ENCODE assay signal across 8 cellular contexts in genomic region chr12:124032265-124032886, GRCh38. TPM values are rescaled to one million over a fixed set of nuclear protein-coding genes. Genes with fewer than 3 reads are reported as not detected.
A peak's percentile ranks its signal among the peaks of the same experiment; 100 is the strongest.
DNase-seq lines count a peak whose midpoint lies in the region; ATAC-seq and TF ChIP-seq lines count a peak whose summit lies in the region.

No MANE protein-coding gene starts in this region.

- TF ChIP-seq CTCF in A673 (conservative IDR thresholded peaks at IDR 0.05; ENCODE audit: low read depth, low read length) (peak; percentile 91), retinal pigment epithelial cell (conservative IDR thresholded peaks at IDR 0.05; ENCODE audit: low read depth, low read length) (peak; percentile 92)

- DNase-seq in A673 (ENCODE audit: low spot score) (peak; percentile 73), ELF-1 (ENCODE audit: low read depth, low spot score) (peak; percentile 81), NCI-H1105 (lab: John Stamatoyannopoulos, UW) (peak; percentile 25), left cardiac atrium (no peak), retinal pigment epithelial cell (ENCODE audit: low read depth) (no peak)
- DNase-seq in activated CD4-positive, alpha-beta T cell treated with anti-CD3 and anti-CD28 coated beads, Interleukin-2, amount 50 U/mL, for 48 hours, result peak; percentile 15 to 35

- H3K27me3 ChIP-seq in A673 (replicated peaks; ENCODE audit: insufficient read depth, low read depth, low read length, poor library complexity), result no peaks in the 10 kb centered on the region

- H3K4me3 ChIP-seq in A673 (ENCODE audit: low read depth, low read length, poor library complexity, severe bottlenecking) (no peak overlapping the region), retinal pigment epithelial cell (ENCODE audit: low read length) (no peak overlapping the region)

- H3K27ac ChIP-seq in A673 (ENCODE audit: low read depth, low read length, poor library complexity, severe bottlenecking), result no peak overlapping the region

- peaks cover 9% of the 10 kb centered on the region for H3K4me1 ChIP-seq in A673 (ENCODE audit: insufficient read depth, low read length, poor library complexity, severe bottlenecking)

- peak; percentile 43 to 62 for ATAC-seq in left cardiac atrium
- ATAC-seq in GM21423 (IDR thresholded peaks at IDR 0.05; ENCODE audit: unreplicated experiment), result no peak
- no peak for ATAC-seq in GM18858 (IDR thresholded peaks at IDR 0.05; ENCODE audit: unreplicated experiment)

- POLR2A ChIA-PET in A673 (lab: Charles Lee; ENCODE audit: low non-redundant PET), result no interaction called here

- no TSS peak for BruUV-seq in A673 (replicated peaks; lab: Mats Ljungman, UMichigan)

- intact Hi-C loops in A673 (cut with micrococcal nuclease; ENCODE audit: unreplicated experiment) (loop anchor here (10.0 kb wide), 1 partner anchor 872 kb away; no protein-coding TSS in a partner anchor), left cardiac atrium (cut with DNase I) (no loop called here)

- no peaks in the 10 kb centered on the region for H3K36me3 ChIP-seq in A673 (ENCODE audit: insufficient read depth, low read length, poor library complexity, severe bottlenecking)

- CTCF ChIA-PET in A673 (lab: Charles Lee), result interaction anchor here (0.5 to 1.6 kb wide), 13 partner anchors 11 to 1407 kb away, joined by 3 to 8 read pairs (median 4); no protein-coding TSS in a partner anchor

- H3K9me3 ChIP-seq in A673 (ENCODE audit: low read depth, low read length, poor library complexity, severe bottlenecking), result no peaks in the 10 kb centered on the region

RNA-seq across cellular contexts. Expression of gene ZNF664, which starts 59.4 kb away (rescaled TPM):
- total RNA-seq in A673 (2021) (135 and 144 TPM in 2 replicates), left cardiac atrium (10 to 100 TPM; 67.6 to 75.8 TPM)

RNA-seq across cellular contexts. Expression of gene CCDC92, which starts 59.7 kb away (rescaled TPM):
- total RNA-seq in A673 (2021) (28.7 and 37.5 TPM in 2 replicates), left cardiac atrium (10 to 100 TPM; 46.3 to 53.8 TPM)

Comparison
In these comparisons a context has a peak if more than half of its experiments do, and no peak if none do; other contexts are left out.
1. DNase-seq: peak in A673 (single experiment), ELF-1 (single experiment), NCI-H1105 (single experiment) and activated CD4-positive, alpha-beta T cell treated with anti-CD3 and anti-CD28 coated beads, Interleukin-2, amount 50 U/mL, for 48 hours (2 of 2); none in left cardiac atrium (single experiment) and retinal pigment epithelial cell (single experiment).
2. ATAC-seq: peak in left cardiac atrium (2 of 2); none in GM21423 (single experiment) and GM18858 (single experiment).